Comparison of ENCODE assay signal across 8 cellular contexts in genomic region chr2:54977149-54977548, GRCh38.
DNase-seq lines count a peak whose midpoint lies in the region; ATAC-seq and TF ChIP-seq lines count a peak whose summit lies in the region.

No MANE protein-coding gene starts in this region.

- H3K27ac ChIP-seq in hepatocyte (peak overlapping the region; percentile 32), neural progenitor cell (no peak overlapping the region)

- no peaks in the 10 kb centered on the region for H3K36me3 ChIP-seq in hepatocyte (replicated peaks; ENCODE audit: insufficient read depth, low read depth)
- peaks cover 11% of the 10 kb centered on the region for H3K36me3 ChIP-seq in neural progenitor cell

- ATAC-seq in GM21381 (IDR thresholded peaks at IDR 0.05; ENCODE audit: unreplicated experiment) (peak; percentile 88), HG03342 (IDR thresholded peaks at IDR 0.05; ENCODE audit: unreplicated experiment) (peak; percentile 91)

- no peak for TF ChIP-seq CTCF in GM10266 (IDR thresholded peaks at IDR 0.05; ENCODE audit: control insufficient read depth, insufficient read depth, low read depth, missing control alignments)
- no peak for TF ChIP-seq CTCF in hepatocyte (IDR thresholded peaks at IDR 0.05; ENCODE audit: poor library complexity)
- TF ChIP-seq CTCF in neural progenitor cell (IDR thresholded peaks at IDR 0.05), result no peak

- H3K36me3 Mint-ChIP-seq in neural progenitor cell, result peaks cover 26% of the 10 kb centered on the region

- H3K4me2 ChIP-seq in hepatocyte, result no peak overlapping the region
- no peak overlapping the region for H3K4me2 ChIP-seq in neural progenitor cell

- no peaks in the 10 kb centered on the region for H3K9me3 ChIP-seq in hepatocyte (ENCODE audit: low read depth)
- H3K9me3 ChIP-seq in neural progenitor cell (ENCODE audit: low read depth), result no peaks in the 10 kb centered on the region

- no peaks in the 10 kb centered on the region for H3K9me2 ChIP-seq in hepatocyte (replicated peaks; ENCODE audit: insufficient read depth)

- H3K4me3 Mint-ChIP-seq in neural progenitor cell, result no peak overlapping the region

- H3K4me1 ChIP-seq in hepatocyte (ENCODE audit: insufficient read depth), result peaks cover 16% of the 10 kb centered on the region
- H3K4me1 ChIP-seq in neural progenitor cell, result no peaks in the 10 kb centered on the region

- WGBS in hepatocyte (ENCODE audit: low lambda C conversion rate, missing lambda C conversion rate), result 65% methylated on average over 2 of the region's 2 CpGs

- H3K4me1 Mint-ChIP-seq in neural progenitor cell, result peaks cover 2% of the 10 kb centered on the region

- no peak overlapping the region for H3K27ac Mint-ChIP-seq in neural progenitor cell

- H3K27me3 ChIP-seq in hepatocyte, result no peaks in the 10 kb centered on the region
- no peaks in the 10 kb centered on the region for H3K27me3 ChIP-seq in neural progenitor cell

- peaks cover 4% of the 10 kb centered on the region for H3F3A ChIP-seq in neural progenitor cell (ENCODE audit: low read depth)

- H3K4me3 ChIP-seq in hepatocyte (no peak overlapping the region), neural progenitor cell (no peak overlapping the region)

- no peak overlapping the region for H2AFZ ChIP-seq in hepatocyte
- H2AFZ ChIP-seq in neural progenitor cell (replicated peaks), result no peak overlapping the region

- no peak overlapping the region for H3K9ac ChIP-seq in neural progenitor cell

- H4K20me1 ChIP-seq in hepatocyte (ENCODE audit: insufficient read depth, poor library complexity, severe bottlenecking), result peaks cover 74% of the 10 kb centered on the region
- H4K20me1 ChIP-seq in neural progenitor cell (ENCODE audit: low read depth), result peaks cover 44% of the 10 kb centered on the region

- H3K9me3 Mint-ChIP-seq in neural progenitor cell, result no peaks in the 10 kb centered on the region

- no peaks in the 10 kb centered on the region for H3K27me3 Mint-ChIP-seq in neural progenitor cell (ENCODE audit: insufficient read depth, low read depth)

- peaks cover 98% of the 10 kb centered on the region for H3K79me2 ChIP-seq in hepatocyte
- peaks cover 78% of the 10 kb centered on the region for H3K79me2 ChIP-seq in neural progenitor cell (ENCODE audit: low read depth)

- DNase-seq in GM10266 (ENCODE audit: extremely low spot score) (peak; percentile 38), hepatocyte (ENCODE audit: low spot score) (no peak), CD1c-positive myeloid dendritic cell (ENCODE audit: extremely low spot score) (no peak), cortex of kidney (lab: John Stamatoyannopoulos, UW) (no peak), amniotic stem cell (lab: John Stamatoyannopoulos, UW) (no peak), neural progenitor cell (ENCODE audit: low spot score) (no peak)
